1 cellular context compared by ENCODE assay signal in the genomic region with DNA sequence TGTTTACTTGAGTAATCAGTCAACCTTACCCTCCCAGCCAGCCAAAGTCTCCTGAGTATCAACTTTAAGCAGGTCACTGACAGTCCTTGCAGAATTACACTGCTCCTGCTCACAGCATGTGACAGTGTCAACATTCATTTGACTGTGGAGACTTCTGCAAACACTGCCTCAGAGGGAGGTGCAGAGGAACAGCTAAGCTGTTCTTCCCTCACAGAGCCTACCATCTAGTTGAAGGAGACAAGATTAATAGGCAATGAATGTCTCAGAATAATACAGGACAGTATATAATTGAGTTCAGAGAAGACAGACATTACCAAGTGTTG.
TF ChIP-seq lines count a peak whose summit lies in the region.

No MANE protein-coding gene starts in this region.

TF ChIP-seq in HepG2, 621 proteins besides CTCF, POLR2A, EP300 and RAD21:
- TF ChIP-seq ARHGAP35 (CRISPR knock-in tag; IDR thresholded peaks at IDR 0.05; ENCODE audit: borderline replicate concordance) (no peak), KDM3A (CRISPR knock-in tag; IDR thresholded peaks at IDR 0.05; ENCODE audit: low read depth) (no peak), NR2C2 (CRISPR knock-in tag; IDR thresholded peaks at IDR 0.05; ENCODE audit: borderline replicate concordance) (no peak), ZNF543 (CRISPR knock-in tag; IDR thresholded peaks at IDR 0.05) (no peak), MED8 (CRISPR knock-in tag; IDR thresholded peaks at IDR 0.05; ENCODE audit: insufficient replicate concordance) (no peak), MAF1 (CRISPR knock-in tag; IDR thresholded peaks at IDR 0.05; ENCODE audit: borderline replicate concordance) (no peak), CHCHD3 (CRISPR knock-in tag; IDR thresholded peaks at IDR 0.05) (no peak), HNF1B (CRISPR knock-in tag; IDR thresholded peaks at IDR 0.05) (no peak), MAFK (conservative IDR thresholded peaks at IDR 0.05 in 1 of 2, IDR thresholded peaks at IDR 0.05 in 1 of 2; ENCODE audit: low read length in 2 of 2) (no peak), PCBP1 (IDR thresholded peaks at IDR 0.05; ENCODE audit: borderline replicate concordance, low read depth, low read length) (no peak), HOXA9 (CRISPR knock-in tag; IDR thresholded peaks at IDR 0.05; ENCODE audit: borderline replicate concordance) (no peak), MTERF4 (CRISPR knock-in tag; IDR thresholded peaks at IDR 0.05) (no peak), REL (CRISPR knock-in tag; conservative IDR thresholded peaks at IDR 0.05) (no peak)
- TF ChIP-seq, protein P1, sequence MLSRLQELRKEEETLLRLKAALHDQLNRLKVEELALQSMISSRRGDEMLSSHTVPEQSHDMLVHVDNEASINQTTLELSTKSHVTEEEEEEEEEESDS (CRISPR knock-in tag; IDR thresholded peaks at IDR 0.05; ENCODE audit: borderline replicate concordance): no peak
- TF ChIP-seq, protein P2, sequence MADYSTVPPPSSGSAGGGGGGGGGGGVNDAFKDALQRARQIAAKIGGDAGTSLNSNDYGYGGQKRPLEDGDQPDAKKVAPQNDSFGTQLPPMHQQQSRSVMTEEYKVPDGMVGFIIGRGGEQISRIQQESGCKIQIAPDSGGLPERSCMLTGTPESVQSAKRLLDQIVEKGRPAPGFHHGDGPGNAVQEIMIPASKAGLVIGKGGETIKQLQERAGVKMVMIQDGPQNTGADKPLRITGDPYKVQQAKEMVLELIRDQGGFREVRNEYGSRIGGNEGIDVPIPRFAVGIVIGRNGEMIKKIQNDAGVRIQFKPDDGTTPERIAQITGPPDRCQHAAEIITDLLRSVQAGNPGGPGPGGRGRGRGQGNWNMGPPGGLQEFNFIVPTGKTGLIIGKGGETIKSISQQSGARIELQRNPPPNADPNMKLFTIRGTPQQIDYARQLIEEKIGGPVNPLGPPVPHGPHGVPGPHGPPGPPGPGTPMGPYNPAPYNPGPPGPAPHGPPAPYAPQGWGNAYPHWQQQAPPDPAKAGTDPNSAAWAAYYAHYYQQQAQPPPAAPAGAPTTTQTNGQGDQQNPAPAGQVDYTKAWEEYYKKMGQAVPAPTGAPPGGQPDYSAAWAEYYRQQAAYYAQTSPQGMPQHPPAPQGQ (CRISPR knock-in tag; IDR thresholded peaks at IDR 0.05; ENCODE audit: borderline replicate concordance): no peak
